8 cellular contexts compared by ENCODE assay signal in genomic region chr2:217851191-217852020, GRCh38.
DNase-seq lines count a peak whose midpoint lies in the region; TF ChIP-seq lines count a peak whose summit lies in the region.

No MANE protein-coding gene starts in this region.

- H3K4me1 ChIP-seq in ACC112 (ENCODE audit: control insufficient read depth, insufficient read depth, low read length, unreplicated experiment) (peaks cover 58% of the 10 kb centered on the region), esophagus muscularis mucosa (peaks cover 97 to 100% (median 100%) of the 10 kb centered on the region in 4 donors), muscle layer of duodenum (ENCODE audit: control insufficient read depth in 1 of 2, insufficient read depth in 2 of 2, low read length in 2 of 2) (peaks cover 19 to 94% of the 10 kb centered on the region in 2 donors)

- DNase-seq in NCI-H226 (peak; percentile 3), esophagus muscularis mucosa (ENCODE audit: extremely low spot score) (no peak), middle frontal gyrus (ENCODE audit: extremely low spot score, low spot score) (no peak), cortex of kidney (lab: John Stamatoyannopoulos, UW) (no peak), HPDE6-E6E7 (ENCODE audit: extremely low spot score) (no peak)
- no peak for DNase-seq in activated CD8-positive, alpha-beta memory T cell treated with anti-CD3 and anti-CD28 coated beads, Interleukin-2, amount 50 U/mL, for 4 hours

- H3K79me2 ChIP-seq in ACC112 (ENCODE audit: control insufficient read depth, insufficient read depth, low read length, unreplicated experiment), result peaks cover 10% of the 10 kb centered on the region

- peak overlapping the region; percentile 67 for H3K27ac ChIP-seq in ACC112 (ENCODE audit: low read depth, low read length)
- H3K27ac ChIP-seq in esophagus muscularis mucosa (replicated peaks in 1 of 4), result peak overlapping the region; percentile 83 to 90 (median 88)
- peak overlapping the region; percentile 74 for H3K27ac ChIP-seq in muscle layer of duodenum (ENCODE audit: low read length)

- no peak for TF ChIP-seq EP300 in esophagus muscularis mucosa (IDR thresholded peaks at IDR 0.05)

- H3K4me3 ChIP-seq in ACC112 (ENCODE audit: low read depth, low read length), result no peak overlapping the region
- peak overlapping the region in 1 of 4 donors; percentile 3 for H3K4me3 ChIP-seq in esophagus muscularis mucosa
- peak overlapping the region in 1 of 2 donors; percentile 3 for H3K4me3 ChIP-seq in muscle layer of duodenum (ENCODE audit: low read depth in 1 of 2, low read length in 2 of 2)

- TF ChIP-seq POLR2A in esophagus muscularis mucosa (IDR thresholded peaks at IDR 0.05; ENCODE audit: low read depth), result no peak

- WGBS in esophagus muscularis mucosa, result 63% methylated on average over 2 of the region's 2 CpGs

- H3K27me3 ChIP-seq in ACC112 (ENCODE audit: insufficient read depth, low read length), result no peaks in the 10 kb centered on the region
- H3K27me3 ChIP-seq in esophagus muscularis mucosa, result no peaks in the 10 kb centered on the region
- H3K27me3 ChIP-seq in muscle layer of duodenum (ENCODE audit: low read depth, low read length), result no peaks in the 10 kb centered on the region

- TF ChIP-seq CTCF in esophagus muscularis mucosa (IDR thresholded peaks at IDR 0.05), result no peak

- no peaks in the 10 kb centered on the region for H3K9me3 ChIP-seq in esophagus muscularis mucosa
- no peaks in the 10 kb centered on the region for H3K9me3 ChIP-seq in muscle layer of duodenum (ENCODE audit: control insufficient read depth in 1 of 2, low read length in 2 of 2)

- H2AFZ ChIP-seq in ACC112 (ENCODE audit: low read length, unreplicated experiment), result no peak overlapping the region

- H3K36me3 ChIP-seq in ACC112 (ENCODE audit: insufficient read depth, low read length) (peaks cover 34% of the 10 kb centered on the region), esophagus muscularis mucosa (peaks cover 45 to 86% (median 78%) of the 10 kb centered on the region in 4 donors), muscle layer of duodenum (ENCODE audit: control insufficient read depth in 1 of 2, insufficient read depth in 2 of 2, low read length in 2 of 2) (peaks cover 45 to 56% of the 10 kb centered on the region in 2 donors)

- intact Hi-C loops in esophagus muscularis mucosa (cut with DNase I), result no loop called here
